ENCODE assay signal across 1 cellular context in genomic region chr7:129054438-129055293, GRCh38.
TF ChIP-seq lines count a peak whose summit lies in the region.

Gene TNPO3 (minus strand): TSS chr7:129055111. CDS start chr7:129054770, 341 bp downstream.

TF ChIP-seq in A549, 52 proteins besides CTCF, POLR2A, EP300 and RAD21 (continued from another document):
- TF ChIP-seq PBX3 (IDR thresholded peaks at IDR 0.05) (no peak), MAZ (IDR thresholded peaks at IDR 0.05; ENCODE audit: borderline replicate concordance, low read depth, low read length) (0 out of 2 replicates have a peak, but pooled peaks have one; percentile 2), CBX2 (IDR thresholded peaks at IDR 0.05; ENCODE audit: borderline replicate concordance, low read depth) (no peak), ZC3H11A (IDR thresholded peaks at IDR 0.05) (no peak), SMC3 (IDR thresholded peaks at IDR 0.05) (no peak), HDAC2 (IDR thresholded peaks at IDR 0.05) (no peak), CEBPB (IDR thresholded peaks at IDR 0.05) (0 out of 4 replicates have a peak, but pooled peaks of 1 of the 2 experiments have one; percentile 36), EHMT2 (IDR thresholded peaks at IDR 0.05; ENCODE audit: low read depth) (no peak), JUN (IDR thresholded peaks at IDR 0.05) (peak; percentile 82 to 96; a peak in 4 of 5 replicates), RFX5 (IDR thresholded peaks at IDR 0.05) (peak; percentile 81), USF2 (IDR thresholded peaks at IDR 0.05) (no peak), HMGXB4 (CRISPR knock-in tag; IDR thresholded peaks at IDR 0.05; ENCODE audit: borderline replicate concordance) (no peak; the same call in 1 of the 2 replicates), PHF8 (IDR thresholded peaks at IDR 0.05; ENCODE audit: borderline replicate concordance, low read depth) (peak; percentile 97), FOSB (CRISPR knock-in tag; IDR thresholded peaks at IDR 0.05) (no peak), CBX8 (IDR thresholded peaks at IDR 0.05) (no peak), ELK1 (IDR thresholded peaks at IDR 0.05; ENCODE audit: low read depth, low read length) (peak; percentile 54; the same call in 1 of the 2 replicates), POLR2AphosphoS2 (conservative IDR thresholded peaks at IDR 0.05; ENCODE audit: low read length) (no peak), CHD2 (IDR thresholded peaks at IDR 0.05; ENCODE audit: low read length, partially characterized antibody) (no peak), HOXA7 (CRISPR knock-in tag; IDR thresholded peaks at IDR 0.05) (no peak), MYC (IDR thresholded peaks at IDR 0.05; ENCODE audit: borderline replicate concordance, low read length) (no peak; the same call in 1 of the 2 replicates), RARB (CRISPR knock-in tag; IDR thresholded peaks at IDR 0.05) (no peak), E2F6 (IDR thresholded peaks at IDR 0.05; ENCODE audit: borderline replicate concordance, low read depth) (no peak; the same call in 1 of the 2 replicates), HOXB13 (CRISPR knock-in tag; IDR thresholded peaks at IDR 0.05; ENCODE audit: low read depth) (no peak), CHD4 (IDR thresholded peaks at IDR 0.05; ENCODE audit: borderline replicate concordance) (no peak), NPAS2 (CRISPR knock-in tag; IDR thresholded peaks at IDR 0.05; ENCODE audit: borderline replicate concordance) (no peak), SREBF2 (IDR thresholded peaks at IDR 0.05) (no peak), EHF (CRISPR knock-in tag; IDR thresholded peaks at IDR 0.05) (no peak), ZNF302 (CRISPR knock-in tag; IDR thresholded peaks at IDR 0.05) (no peak)
TF ChIP-seq in A549: peak in this region for 12.
